Comparison of ENCODE assay signal across 18 cellular contexts in the genomic region with DNA sequence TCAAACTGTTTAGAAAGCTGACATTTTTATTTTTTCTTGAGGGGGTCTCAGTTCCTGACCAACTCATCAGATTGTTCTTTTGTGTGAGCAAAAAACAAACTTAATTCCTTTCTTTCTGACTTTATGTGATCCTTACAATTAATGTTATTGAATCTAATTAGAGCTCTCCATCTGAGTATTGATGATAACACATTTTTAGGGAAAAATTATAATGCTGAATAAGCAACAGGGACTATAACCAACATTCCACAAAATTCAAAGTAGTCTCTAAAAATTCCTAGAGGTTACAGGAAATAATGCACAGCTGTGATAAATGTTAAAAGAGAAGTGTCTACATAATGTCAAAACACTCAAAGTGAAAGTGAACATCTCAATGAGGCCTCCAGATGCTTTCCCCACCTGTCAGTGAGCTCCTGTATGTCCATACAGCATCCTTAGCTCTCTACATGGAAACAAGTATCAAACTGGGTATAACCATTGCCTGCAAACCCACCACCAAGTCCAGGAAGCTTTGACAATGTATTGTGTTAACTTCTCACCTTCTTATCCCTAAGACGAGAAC.
"Had no signal": no experiment of that assay in that cellular context is flagged by ENCODE, and none has a peak within 500 bp of the region (broad histone marks: within the 10 kb centered on the region; RNA-seq: fewer than 3 reads in every experiment).

No MANE protein-coding gene starts in this region.

- H3K27ac ChIP-seq: ascending aorta, breast epithelium, esophagus squamous epithelium, neutrophil, parathyroid adenoma, thyroid gland had no signal

- H3K79me2 ChIP-seq: parathyroid adenoma had no signal

- H3K9me3 ChIP-seq: ascending aorta, breast epithelium, esophagus squamous epithelium, mucosa of descending colon, neutrophil, thyroid gland had no signal

- H3K36me3 ChIP-seq: ascending aorta, breast epithelium, esophagus squamous epithelium, neutrophil, thyroid gland had no signal

- H3K4me3 ChIP-seq: ascending aorta, breast epithelium, esophagus squamous epithelium, mucosa of descending colon, thyroid gland had no signal

- DNase-seq: activated naive CD4-positive, alpha-beta T cell treated with anti-CD3 and anti-CD28 coated beads, Interleukin-2, amount 10 ng/mL, durations not matched to agents 7 days and 5 days; activated T-cell treated with anti-CD3 and anti-CD28 coated beads for 4 hours; cerebellar nuclear complex; effector CD8-positive, alpha-beta T cell; esophagus squamous epithelium; hypothalamus; left ventricle myocardium superior; mucosa of descending colon; naive thymus-derived CD4-positive, alpha-beta T cell; stimulated activated CD4-positive, alpha-beta T cell treated with anti-CD3 and anti-CD28 coated beads, Interleukin-12 subunit alpha, Interleukin-12 subunit beta, amount 100 ng/mL, for 4 hours; stimulated activated CD4-positive, alpha-beta T cell treated with anti-CD3 and anti-CD28 coated beads, Interleukin-2, amount 100 ng/mL, for 48 hours; stimulated activated naive B cell treated with anti-CD40 and anti-IgM and Interleukin-4, amounts not matched to agents 10 μg/mL and 1 μg/mL and 100 μg/mL, for 72 hours; thyroid gland had no signal

- H3K9ac ChIP-seq: parathyroid adenoma had no signal

- H2AFZ ChIP-seq: parathyroid adenoma had no signal

- ATAC-seq: activated CD4-positive, CD25-positive, alpha-beta regulatory T cell treated with anti-CD3 and anti-CD28 coated beads, Interleukin-2, amount 50 U/mL, for 24 hours; left ventricle myocardium superior; mucosa of descending colon; naive thymus-derived CD4-positive, alpha-beta T cell had no signal

- H3K27me3 ChIP-seq: ascending aorta, breast epithelium, esophagus squamous epithelium, neutrophil, thyroid gland had no signal
